Comparison of ENCODE assay signal across 16 cellular contexts in the genomic region with DNA sequence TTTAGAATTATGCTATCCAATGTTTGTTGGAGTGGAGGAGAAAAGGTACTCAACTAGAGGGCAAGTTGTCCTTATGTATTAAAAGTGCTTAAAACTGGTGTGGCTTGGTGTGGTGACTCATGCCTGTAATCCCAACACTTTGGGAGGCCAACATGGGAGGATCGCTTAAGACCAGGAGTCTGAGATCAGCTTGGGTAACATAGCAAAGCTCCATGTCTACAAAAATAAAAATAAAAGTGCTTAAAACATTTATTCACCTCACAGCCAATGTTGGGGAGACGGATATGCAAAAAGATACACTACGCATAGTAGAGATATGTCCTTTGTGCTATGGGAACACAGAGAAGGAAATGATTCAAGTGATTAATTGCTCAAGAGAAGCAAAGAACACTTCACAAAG. TPM values are rescaled to one million over a fixed set of nuclear protein-coding genes. Genes with fewer than 3 reads are reported as not detected.
DNase-seq lines count a peak whose midpoint lies in the region; ATAC-seq, FAIRE-seq and TF ChIP-seq lines count a peak whose summit lies in the region.
"Had no signal": no experiment of that assay in that cellular context is flagged by ENCODE, and none has a peak within 500 bp of the region (broad histone marks: within the 10 kb centered on the region; RNA-seq: fewer than 3 reads in every experiment).

No MANE protein-coding gene starts in this region.

- TF ChIP-seq EP300 in HepG2 (IDR thresholded peaks at IDR 0.05; ENCODE audit: low read depth in 2 of 2, low read length in 2 of 2) (no peak), HepG2 (CRISPR knock-in tag; IDR thresholded peaks at IDR 0.05; ENCODE audit: borderline replicate concordance) (no peak)

- peak overlapping the region; percentile 7 for H3K27ac Mint-ChIP-seq in endothelial cell (ENCODE audit: unreplicated experiment)

- intact Hi-C loops in HepG2 (cut with micrococcal nuclease; ENCODE audit: unreplicated experiment): no loop called here
- intact Hi-C loops in right lobe of liver (cut with DNase I): no loop called here

- no peaks in the 10 kb centered on the region for H4K20me1 ChIP-seq in HepG2 (ENCODE audit: insufficient read depth, low read length)

- H3K4me1 ChIP-seq in HepG2 (ENCODE audit: insufficient read depth, low read length) (peaks cover 7% of the 10 kb centered on the region; the same call in 1 of the 2 replicates), right lobe of liver (no peaks in the 10 kb centered on the region), skeletal muscle satellite cell (ENCODE audit: control insufficient read depth, insufficient read depth, low read length) (peaks cover 29% of the 10 kb centered on the region)

- no peak overlapping the region for H2AFZ ChIP-seq in HepG2 (ENCODE audit: low read length)

- H3K9me3 Mint-ChIP-seq in endothelial cell (ENCODE audit: unreplicated experiment): no peaks in the 10 kb centered on the region

- no peak for DNase-seq in HepG2 (ENCODE audit: low spot score)
- no peak for DNase-seq in right lobe of liver
- no peak for DNase-seq in SK-N-MC (ENCODE audit: low read depth, low spot score)
- DNase-seq in endothelial cell (ENCODE audit: low spot score): no peak
- DNase-seq in GM10266 (ENCODE audit: extremely low spot score): no peak
- DNase-seq in activated effector memory CD4-positive, alpha-beta T cell treated with anti-CD3 and anti-CD28 coated beads, Interleukin-2, amount 50 U/mL, for 16 hours: no peak
- no peak for DNase-seq in hippocampal formation (lab: John Stamatoyannopoulos, UW)
- DNase-seq: COR-L47, GOT3, NCI-H1694 treated with DMSO at 0.1 percent for 48 hours, SHP77 treated with DMSO at 0.1 percent for 48 hours had no signal

- ATAC-seq in HepG2 (no peak), right lobe of liver (no peak)

- H3K4me3 ChIP-seq in HepG2 (replicated peaks in 1 of 3; ENCODE audit: insufficient read depth in 1 of 3, low read depth in 2 of 3, low read length in 3 of 3) (no peak overlapping the region), right lobe of liver (no peak overlapping the region), SK-N-MC (peak overlapping the region; percentile 67), skeletal muscle satellite cell (ENCODE audit: low read length) (no peak overlapping the region)

- no peak overlapping the region for H3K4me3 Mint-ChIP-seq in endothelial cell (ENCODE audit: unreplicated experiment)

- H3K27ac ChIP-seq in HepG2 (ENCODE audit: extremely low read length, insufficient read depth, low read length) (no peak overlapping the region), right lobe of liver (no peak overlapping the region), SK-N-MC (peak overlapping the region; percentile 94)
- H3K27ac ChIP-seq: 22Rv1, C4-2B had no signal

- CTCF ChIA-PET in HepG2 (lab: Yijun Ruan, JAX; ENCODE audit: low intra/inter-chr PET ratio, low total read pairs): no interaction called here

- H3K9ac ChIP-seq in HepG2 (ENCODE audit: insufficient read depth, low read depth, low read length) (no peak overlapping the region), SK-N-MC (ENCODE audit: insufficient read length) (peak overlapping the region; percentile 67), skeletal muscle satellite cell (ENCODE audit: low read depth, low read length) (no peak overlapping the region)

- no peak overlapping the region for H3K4me2 ChIP-seq in HepG2 (ENCODE audit: low read depth, low read length)
- H3K4me2 ChIP-seq in skeletal muscle satellite cell (ENCODE audit: low read length): peak overlapping the region; percentile 17

- TF ChIP-seq CTCF in HepG2 (CRISPR knock-in tag; IDR thresholded peaks at IDR 0.05): no peak
- TF ChIP-seq CTCF in right lobe of liver (IDR thresholded peaks at IDR 0.05): no peak
- TF ChIP-seq CTCF in endothelial cell (IDR thresholded peaks at IDR 0.05; ENCODE audit: unreplicated experiment): no peak
- no peak for TF ChIP-seq CTCF in GM10266 (IDR thresholded peaks at IDR 0.05; ENCODE audit: control insufficient read depth, insufficient read depth, low read depth, missing control alignments)

- POLR2A ChIA-PET in HepG2 (lab: Yijun Ruan, JAX): no interaction called here

- peak; percentile 47 for FAIRE-seq in HepG2 (lab: Jason Lieb, UNC)
- FAIRE-seq: GM12891, RCC 7860 had no signal

- no peaks in the 10 kb centered on the region for H3K79me2 ChIP-seq in HepG2 (ENCODE audit: insufficient read depth, low read length)

- TF ChIP-seq POLR2A in HepG2 (IDR thresholded peaks at IDR 0.05; ENCODE audit: insufficient read depth in 1 of 2, low read depth in 2 of 2, low read length in 2 of 2): no peak
- no peak for TF ChIP-seq POLR2A in right lobe of liver (IDR thresholded peaks at IDR 0.05)

- TF ChIP-seq RAD21 in HepG2 (CRISPR knock-in tag; IDR thresholded peaks at IDR 0.05): no peak

- WGBS in HepG2 (ENCODE audit: low lambda C conversion rate): 31% methylated on average over 3 of the region's 3 CpGs
- whole genome bisulfite sequencing in right lobe of liver (ENCODE audit: insufficient coverage, low coverage, low lambda C conversion rate, missing lambda C conversion rate): 59% methylated on average over 3 of the region's 3 CpGs

- H3K27me3 Mint-ChIP-seq in endothelial cell (ENCODE audit: unreplicated experiment): peaks cover 2% of the 10 kb centered on the region

- BruUV-seq in HepG2 (replicated peaks; lab: Mats Ljungman, UMichigan): no TSS peak

- H3K27me3 ChIP-seq in HepG2 (ENCODE audit: control insufficient read depth in 1 of 2, insufficient read depth in 2 of 2, low read length in 2 of 2) (peaks cover 0 to 9% of the 10 kb centered on the region in 2 experiments; a peak in 1 of 5 replicates), right lobe of liver (no peaks in the 10 kb centered on the region), skeletal muscle satellite cell (ENCODE audit: control insufficient read depth, insufficient read depth, low read length) (no peaks in the 10 kb centered on the region)

- H3K36me3 Mint-ChIP-seq in endothelial cell (ENCODE audit: low read depth, unreplicated experiment): peaks cover 3% of the 10 kb centered on the region

- in situ Hi-C loops in HepG2 (cut with HindIII; ENCODE audit: extremely low pct_ligation_motif_present, low pct_unique_long_range_greater_than_20kb): no loop called here

- H3K36me3 ChIP-seq in HepG2 (replicated peaks in 1 of 2; ENCODE audit: control insufficient read depth in 1 of 2, insufficient read depth in 2 of 2, low read length in 2 of 2) (no peaks in the 10 kb centered on the region), right lobe of liver (no peaks in the 10 kb centered on the region), SK-N-MC (ENCODE audit: insufficient read depth, low read length) (no peaks in the 10 kb centered on the region), skeletal muscle satellite cell (ENCODE audit: insufficient read depth, low read length) (no peaks in the 10 kb centered on the region)

- peaks cover 44% of the 10 kb centered on the region for H3K4me1 Mint-ChIP-seq in endothelial cell (ENCODE audit: unreplicated experiment)

- H3K9me3 ChIP-seq in HepG2 (ENCODE audit: low read length) (no peaks in the 10 kb centered on the region), right lobe of liver (no peaks in the 10 kb centered on the region), SK-N-MC (ENCODE audit: low read depth, low read length) (no peaks in the 10 kb centered on the region), skeletal muscle satellite cell (replicated peaks; ENCODE audit: low read length) (no peaks in the 10 kb centered on the region)

RNA-seq across cellular contexts. Expression of gene TNFAIP6, which starts 19.3 kb away (rescaled TPM):
- total RNA-seq in HepG2 (2016; rRNA removed; fragmentation: Illumina TruSeq; extraction: Trizol): not detected in 2 replicates
- total RNA-seq in HepG2 (2016; cell fraction: cytosol; rRNA removed; fragmentation: Illumina TruSeq; extraction: Trizol; ENCODE audit: low read depth): not detected in 2 replicates
- not detected in 2 replicates for total RNA-seq in HepG2 (2016; cell fraction: insoluble cytoplasmic fraction; rRNA removed; fragmentation: Illumina TruSeq; extraction: Trizol)
- total RNA-seq in HepG2 (2016; cell fraction: membrane; rRNA removed; fragmentation: Illumina TruSeq; extraction: Trizol): not detected in 2 replicates
- not detected in 2 replicates for total RNA-seq in HepG2 (2016; cell fraction: nucleus; rRNA removed; fragmentation: Illumina TruSeq; extraction: Trizol)
- polyA plus RNA-seq in HepG2 (2011; rRNA removed): not detected in 2 replicates
- polyA plus RNA-seq in HepG2 (2011; cell fraction: cytosol; rRNA removed): not detected in 2 replicates
- not detected in 2 replicates for polyA plus RNA-seq in HepG2 (2011; cell fraction: nucleus; rRNA removed)
- not detected in 2 replicates for polyA plus RNA-seq in HepG2 (2012)
- not detected in 2 replicates for polyA plus RNA-seq in HepG2 (2016; cell fraction: cytosol; fragmentation: Illumina TruSeq; extraction: Trizol; ENCODE audit: low read depth)
- not detected in 2 replicates for polyA plus RNA-seq in HepG2 (2016; cell fraction: insoluble cytoplasmic fraction; fragmentation: Illumina TruSeq; extraction: Trizol; ENCODE audit: low read depth)
- not detected in 2 replicates for polyA plus RNA-seq in HepG2 (2016; cell fraction: membrane; fragmentation: Illumina TruSeq; extraction: Trizol; ENCODE audit: low read depth)
- not detected in 2 replicates for polyA plus RNA-seq in HepG2 (2016; cell fraction: nucleus; fragmentation: Illumina TruSeq; extraction: Trizol; ENCODE audit: insufficient read depth, low read depth)
- not detected in 2 replicates for polyA minus RNA-seq in HepG2 (2011; rRNA and poly(A)+ RNA removed; ENCODE audit: low replicate concordance)
- polyA minus RNA-seq in HepG2 (2011; cell fraction: cytosol; rRNA and poly(A)+ RNA removed): not detected in 2 replicates
- polyA minus RNA-seq in HepG2 (2011; cell fraction: nucleus; rRNA and poly(A)+ RNA removed): not detected in 2 replicates
- total RNA-seq in right lobe of liver: under 1 TPM in 2 of 6 experiments, not detected in 4; 0.15 to 0.31 TPM
- total RNA-seq in endothelial cell (ENCODE audit: unreplicated experiment): not detected
- total RNA-seq in skeletal muscle satellite cell (2012; rRNA removed): 15.5 and 19.7 TPM in 2 replicates

RNA-seq across cellular contexts. Expression of gene NMI, which starts 48.6 kb away (rescaled TPM):
- total RNA-seq in HepG2 (2016; rRNA removed; fragmentation: Illumina TruSeq; extraction: Trizol): 3.9 and 4.4 TPM in 2 replicates
- total RNA-seq in HepG2 (2016; cell fraction: cytosol; rRNA removed; fragmentation: Illumina TruSeq; extraction: Trizol; ENCODE audit: low read depth): 0.91 and 0.97 TPM in 2 replicates
- total RNA-seq in HepG2 (2016; cell fraction: insoluble cytoplasmic fraction; rRNA removed; fragmentation: Illumina TruSeq; extraction: Trizol): 3.6 and 4.5 TPM in 2 replicates
- total RNA-seq in HepG2 (2016; cell fraction: membrane; rRNA removed; fragmentation: Illumina TruSeq; extraction: Trizol): 1.5 and 1.7 TPM in 2 replicates
- 1.8 and 2.1 TPM in 2 replicates for total RNA-seq in HepG2 (2016; cell fraction: nucleus; rRNA removed; fragmentation: Illumina TruSeq; extraction: Trizol)
- 0.42 and 0.64 TPM in 2 replicates for polyA plus RNA-seq in HepG2 (2011; rRNA removed)
- 0.35 and 0.45 TPM in 2 replicates for polyA plus RNA-seq in HepG2 (2011; cell fraction: cytosol; rRNA removed)
- polyA plus RNA-seq in HepG2 (2011; cell fraction: nucleus; rRNA removed): 0.29 and 0.57 TPM in 2 replicates
- 0.74 and 1.0 TPM in 2 replicates for polyA plus RNA-seq in HepG2 (2012)
- polyA plus RNA-seq in HepG2 (2016; cell fraction: cytosol; fragmentation: Illumina TruSeq; extraction: Trizol; ENCODE audit: low read depth): 0.60 and 0.80 TPM in 2 replicates
- polyA plus RNA-seq in HepG2 (2016; cell fraction: insoluble cytoplasmic fraction; fragmentation: Illumina TruSeq; extraction: Trizol; ENCODE audit: low read depth): 6.2 and 6.7 TPM in 2 replicates
- 0.89 and 0.91 TPM in 2 replicates for polyA plus RNA-seq in HepG2 (2016; cell fraction: membrane; fragmentation: Illumina TruSeq; extraction: Trizol; ENCODE audit: low read depth)
- polyA plus RNA-seq in HepG2 (2016; cell fraction: nucleus; fragmentation: Illumina TruSeq; extraction: Trizol; ENCODE audit: insufficient read depth, low read depth): 2.8 and 3.6 TPM in 2 replicates
- polyA minus RNA-seq in HepG2 (2011; rRNA and poly(A)+ RNA removed; ENCODE audit: low replicate concordance): 0.46 and 2.2 TPM in 2 replicates
- 0.40 TPM in 1 of 2 replicates, not detected in the other for polyA minus RNA-seq in HepG2 (2011; cell fraction: cytosol; rRNA and poly(A)+ RNA removed)
- 1.5 TPM in 2 replicates for polyA minus RNA-seq in HepG2 (2011; cell fraction: nucleus; rRNA and poly(A)+ RNA removed)
- 10 to 100 TPM in 3 of 6 experiments, 1 to 10 TPM in 3; 7.2 to 14.2 (median 10.2) TPM for total RNA-seq in right lobe of liver
- 10.0 TPM for total RNA-seq in endothelial cell (ENCODE audit: unreplicated experiment)
- 6.6 and 6.8 TPM in 2 replicates for total RNA-seq in skeletal muscle satellite cell (2012; rRNA removed)
